9 cellular contexts compared by ENCODE assay signal in the genomic region with DNA sequence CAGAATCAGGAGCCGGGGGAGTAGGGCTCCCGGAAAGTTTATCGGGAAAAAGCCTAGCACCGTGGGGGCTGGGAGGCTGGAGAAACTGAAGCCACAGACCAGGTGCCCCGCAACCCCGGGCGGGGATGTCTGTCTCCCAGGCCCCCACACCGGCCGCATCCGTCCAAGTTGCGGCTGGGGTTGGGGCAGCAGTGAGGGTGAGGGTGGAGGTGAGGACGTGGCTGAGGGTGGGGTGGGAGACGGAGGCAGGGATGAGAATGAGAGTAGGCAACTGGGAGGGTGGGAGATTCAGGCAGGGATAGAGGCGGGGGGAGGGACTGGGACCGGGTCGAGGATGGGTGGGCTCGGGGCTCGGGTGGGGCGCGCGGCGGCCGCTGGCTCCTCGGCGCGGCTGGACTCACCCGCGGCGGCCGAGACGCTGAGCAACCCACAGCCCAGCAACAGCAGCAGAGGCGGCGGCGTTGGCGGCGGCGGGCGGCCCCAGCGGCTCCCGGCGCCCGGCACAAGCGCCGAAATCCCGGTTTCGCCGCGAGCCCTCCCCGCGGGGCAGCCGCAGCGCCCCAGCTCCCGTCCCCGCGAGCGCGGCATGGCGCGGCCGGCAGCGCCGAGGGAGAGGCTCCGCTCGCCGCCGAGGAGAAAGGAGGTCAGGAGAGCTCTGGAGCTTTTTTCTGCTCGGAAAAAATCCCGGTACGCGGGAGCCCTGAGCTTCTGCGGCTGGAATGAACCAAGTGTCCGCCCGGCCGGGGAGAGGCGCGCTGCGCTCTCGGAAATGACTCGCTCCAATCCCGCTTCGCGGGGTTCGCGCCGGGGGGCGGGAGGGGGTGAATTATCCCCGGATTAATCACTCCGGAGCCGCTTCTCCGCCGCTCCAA. TPM values are rescaled to one million over a fixed set of nuclear protein-coding genes. Genes with fewer than 3 reads are reported as not detected.
A peak's percentile ranks its signal among the peaks of the same experiment; 100 is the strongest.
DNase-seq lines count a peak whose midpoint lies in the region; ATAC-seq and TF ChIP-seq lines count a peak whose summit lies in the region.
"Had no signal": no experiment of that assay in that cellular context is flagged by ENCODE, and none has a peak within 500 bp of the region (broad histone marks: within the 10 kb centered on the region; RNA-seq: fewer than 3 reads in every experiment).

TSS of gene CSMD2 (minus strand) at position 721 of the 872 bp plus-strand sequence. CDS start at position 588, 133 bp downstream.

- no peaks in the 10 kb centered on the region for H3F3A ChIP-seq in neural cell (ENCODE audit: insufficient read depth, low read length, poor library complexity, severe bottlenecking)

- peak within 1 kb of the TSS; percentile 83 for H3K9ac ChIP-seq in neural cell (ENCODE audit: low read length)

- H3K4me1 ChIP-seq in esophagus muscularis mucosa, result peaks cover 27 to 49% (median 45%) of the 10 kb centered on the region in 4 donors

- peaks cover 4% of the 10 kb centered on the region for H3K36me3 Mint-ChIP-seq in effector memory CD8-positive, alpha-beta T cell (ENCODE audit: insufficient read depth)

- 2% methylated on average over 39 of the region's 91 CpGs for WGBS in esophagus muscularis mucosa

- H4K20me1 ChIP-seq in neural cell (ENCODE audit: insufficient read depth), result no peaks in the 10 kb centered on the region

- TF ChIP-seq CTCF in esophagus muscularis mucosa (IDR thresholded peaks at IDR 0.05), result no peak
- TF ChIP-seq CTCF in neural cell (IDR thresholded peaks at IDR 0.05; ENCODE audit: poor library complexity, severe bottlenecking), result peak; percentile 40

- TF ChIP-seq RAD21 in neural cell (conservative IDR thresholded peaks at IDR 0.05), result peak; percentile 57

- no peaks in the 10 kb centered on the region for H3K79me2 ChIP-seq in neural cell (replicated peaks; ENCODE audit: insufficient read depth, low read length)

- H3K36me3 ChIP-seq in esophagus muscularis mucosa (no peaks in the 10 kb centered on the region), neural cell (ENCODE audit: insufficient read depth, low read length) (no peaks in the 10 kb centered on the region)
- H3K36me3 ChIP-seq: neutrophil had no signal

- intact Hi-C loops in esophagus muscularis mucosa (cut with DNase I), result loop anchor here (10.0 kb wide), 1 partner anchor 530 kb away; no protein-coding TSS in a partner anchor

- peak within 1 kb of the TSS in 1 of 2 donors; percentile 34 for H3K4me3 Mint-ChIP-seq in effector memory CD8-positive, alpha-beta T cell

- H3K4me3 ChIP-seq in esophagus muscularis mucosa (peak within 1 kb of the TSS; percentile 49 to 59 (median 50)), neural cell (ENCODE audit: low read length) (peak within 1 kb of the TSS; percentile 96)

- peaks cover 62 to 79% of the 10 kb centered on the region in 2 donors for H3K27me3 Mint-ChIP-seq in effector memory CD8-positive, alpha-beta T cell

- ATAC-seq in HG03460 (IDR thresholded peaks at IDR 0.05; ENCODE audit: unreplicated experiment), result no peak
- ATAC-seq in effector memory CD8-positive, alpha-beta T cell (replicated peaks), result no peak

- peak within 1 kb of the TSS; percentile 63 for H3K4me2 ChIP-seq in neural cell (ENCODE audit: low read length)

- peaks cover 2 to 3% of the 10 kb centered on the region in 2 donors for H3K4me1 Mint-ChIP-seq in effector memory CD8-positive, alpha-beta T cell (ENCODE audit: low read depth in 2 of 2)

- peak within 1 kb of the TSS; percentile 43 for H2AFZ ChIP-seq in neural cell (ENCODE audit: low read depth, low read length)

- TF ChIP-seq POLR2A in esophagus muscularis mucosa (IDR thresholded peaks at IDR 0.05; ENCODE audit: low read depth), result no peak

- H3K27me3 ChIP-seq in esophagus muscularis mucosa, result peaks cover 0 to 100% (median 42%) of the 10 kb centered on the region in 4 donors
- H3K27me3 ChIP-seq in neural cell (ENCODE audit: insufficient read depth, low read depth, low read length), result peaks cover 43% of the 10 kb centered on the region

- H3K27ac Mint-ChIP-seq in effector memory CD8-positive, alpha-beta T cell, result no peak within 1 kb of the TSS

- H3K9me3 ChIP-seq in esophagus muscularis mucosa (no peaks in the 10 kb centered on the region), neural cell (ENCODE audit: low read length) (no peaks in the 10 kb centered on the region)
- H3K9me3 ChIP-seq: neutrophil had no signal

- no peak for TF ChIP-seq EP300 in esophagus muscularis mucosa (IDR thresholded peaks at IDR 0.05)
- TF ChIP-seq EP300 in neural cell (conservative IDR thresholded peaks at IDR 0.05; ENCODE audit: poor library complexity, severe bottlenecking), result no peak

- DNase-seq in ELR (ENCODE audit: low read depth) (peak; percentile 16), NCI-H748 treated with DMSO at 0.1 percent for 48 hours (lab: John Stamatoyannopoulos, UW) (peak; percentile 6), esophagus muscularis mucosa (ENCODE audit: extremely low spot score) (no peak), NCI-H1930 (lab: John Stamatoyannopoulos, UW) (no peak), ureter (ENCODE audit: low spot score) (no peak)
- DNase-seq in effector memory CD8-positive, alpha-beta T cell, result no peak

- H3K27ac ChIP-seq in esophagus muscularis mucosa (replicated peaks in 1 of 4) (peak within 1 kb of the TSS in 1 of 4 donors; percentile 42), neural cell (ENCODE audit: low read length) (peak within 1 kb of the TSS; percentile 58)
- H3K27ac ChIP-seq: neutrophil had no signal

- no peaks in the 10 kb centered on the region for H3K9me3 Mint-ChIP-seq in effector memory CD8-positive, alpha-beta T cell

- H3K9me2 ChIP-seq in neural cell (ENCODE audit: insufficient read depth, low read length), result no peaks in the 10 kb centered on the region

TF ChIP-seq in neural cell, 6 proteins besides CTCF, POLR2A, EP300 and RAD21:
- TF ChIP-seq POLR2AphosphoS5 (IDR thresholded peaks at IDR 0.05), result peak; percentile 69
- TF ChIP-seq SMC3 (conservative IDR thresholded peaks at IDR 0.05; ENCODE audit: poor library complexity), result peak; percentile 60
- no peak for TF ChIP-seq EZH2 (IDR thresholded peaks at IDR 0.05; ENCODE audit: borderline replicate concordance, insufficient read depth, low read length, poor library complexity, severe bottlenecking)
- peak; percentile 98 for TF ChIP-seq TAF1 (IDR thresholded peaks at IDR 0.05; ENCODE audit: low read depth)
- TF ChIP-seq MXI1 (conservative IDR thresholded peaks at IDR 0.05; ENCODE audit: poor library complexity, severe bottlenecking), result peak; percentile 46
- TF ChIP-seq REST (IDR thresholded peaks at IDR 0.05; ENCODE audit: borderline replicate concordance), result peak; percentile 59
TF ChIP-seq in neural cell: peak in this region for 5.

RNA-seq across cellular contexts. Expression of gene CSMD2, which starts in this region (rescaled TPM):
- total RNA-seq in esophagus muscularis mucosa, result under 1 TPM; 0.26 to 0.75 (median 0.37) TPM
- polyA plus RNA-seq in neural cell, result 9.6 and 14.1 TPM in 2 replicates
- polyA minus RNA-seq in neural cell, result 32.6 and 39.2 TPM in 2 replicates
- 1.1 TPM for total RNA-seq in ureter

Comparison
In these comparisons a context has a peak if more than half of its experiments do, and no peak if none do; other contexts are left out.
1. DNase-seq: peak in ELR (single experiment) and NCI-H748 treated with DMSO at 0.1 percent for 48 hours (single experiment); none in esophagus muscularis mucosa (single experiment), NCI-H1930 (0 of 2), ureter (single experiment) and effector memory CD8-positive, alpha-beta T cell (0 of 3).